Comparison of ENCODE assay signal across 8 cellular contexts in the genomic region with DNA sequence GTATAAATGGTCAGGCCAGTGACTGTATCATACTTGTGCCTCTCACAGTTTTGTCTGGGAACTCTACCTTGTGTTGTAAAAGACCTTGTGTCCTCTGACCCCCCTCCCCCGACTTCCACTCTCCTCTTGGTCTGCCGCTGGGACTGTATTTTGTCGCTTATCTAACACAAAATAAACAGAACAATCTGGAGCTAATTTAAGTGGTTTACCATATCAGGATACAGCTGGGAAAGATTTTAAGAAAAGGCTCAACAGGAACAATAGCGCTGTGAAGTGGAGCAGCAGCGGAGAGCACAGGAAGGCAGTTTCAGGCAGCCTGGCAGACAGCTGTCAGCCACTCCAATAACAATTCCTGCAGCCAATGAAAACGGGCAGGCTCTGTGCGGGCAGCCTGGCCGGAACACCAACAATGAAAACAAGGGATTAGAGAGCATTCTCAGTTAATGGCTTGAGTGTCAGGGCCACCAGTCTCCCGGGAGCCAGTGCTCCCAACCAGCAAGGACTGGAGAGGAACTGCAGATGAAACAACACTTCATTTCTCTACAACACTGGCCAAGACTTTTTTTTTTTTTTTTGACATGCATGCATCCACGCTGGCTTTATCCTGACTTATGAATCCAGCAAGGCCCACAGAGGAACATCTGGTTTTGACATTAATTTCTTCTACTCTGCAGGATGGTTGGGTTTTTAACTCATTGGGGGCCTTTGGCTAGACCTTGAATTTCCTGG.
DNase-seq lines count a peak whose midpoint lies in the region; ATAC-seq lines count a peak whose summit lies in the region.

No MANE protein-coding gene starts in this region.

- H3K27ac Mint-ChIP-seq in stimulated activated naive B cell treated with anti-CD40 and anti-IgM and Interleukin-4, amounts not matched to agents 10 μg/mL and 1 μg/mL and 100 μg/mL, for 72 hours, result peak overlapping the region; percentile 33

- H3K36me3 ChIP-seq in iPS-15b (ENCODE audit: control insufficient read depth, insufficient read depth, low read length), result no peaks in the 10 kb centered on the region

- no peaks in the 10 kb centered on the region for H3K9me3 Mint-ChIP-seq in stimulated activated naive B cell treated with anti-CD40 and anti-IgM and Interleukin-4, amounts not matched to agents 10 μg/mL and 1 μg/mL and 100 μg/mL, for 72 hours

- H3K36me3 Mint-ChIP-seq in stimulated activated naive B cell treated with anti-CD40 and anti-IgM and Interleukin-4, amounts not matched to agents 10 μg/mL and 1 μg/mL and 100 μg/mL, for 72 hours, result peaks cover 9 to 23% of the 10 kb centered on the region in 2 donors

- no peak overlapping the region for H3K9ac ChIP-seq in iPS-15b (ENCODE audit: low read depth, low read length)

- H3K9me3 ChIP-seq in iPS-15b (ENCODE audit: control insufficient read depth, insufficient read depth, low read length), result no peaks in the 10 kb centered on the region

- no peak for ATAC-seq in stimulated activated naive B cell treated with anti-CD40 and anti-IgM and Interleukin-4, amounts not matched to agents 10 μg/mL and 1 μg/mL and 100 μg/mL, for 72 hours (replicated peaks)
- ATAC-seq in GM21423 (IDR thresholded peaks at IDR 0.05; ENCODE audit: unreplicated experiment), result no peak
- ATAC-seq in HG02973 (IDR thresholded peaks at IDR 0.05; ENCODE audit: unreplicated experiment), result no peak
- ATAC-seq in HG02571 (IDR thresholded peaks at IDR 0.05; ENCODE audit: unreplicated experiment), result no peak

- no peaks in the 10 kb centered on the region for H3K27me3 ChIP-seq in iPS-15b (ENCODE audit: control insufficient read depth, insufficient read depth, low read length)

- H3K4me3 Mint-ChIP-seq in stimulated activated naive B cell treated with anti-CD40 and anti-IgM and Interleukin-4, amounts not matched to agents 10 μg/mL and 1 μg/mL and 100 μg/mL, for 72 hours, result peak overlapping the region; percentile 50 to 51

- H3K4me3 ChIP-seq in iPS-15b (ENCODE audit: low read depth, low read length), result peak overlapping the region; percentile 3

- H3K4me1 ChIP-seq in iPS-15b (ENCODE audit: control insufficient read depth, insufficient read depth, low read length), result peaks cover 8% of the 10 kb centered on the region

- no peaks in the 10 kb centered on the region for H3K27me3 Mint-ChIP-seq in stimulated activated naive B cell treated with anti-CD40 and anti-IgM and Interleukin-4, amounts not matched to agents 10 μg/mL and 1 μg/mL and 100 μg/mL, for 72 hours

- H3K27ac ChIP-seq in angular gyrus (ENCODE audit: low read depth, low read length), result peak overlapping the region; percentile 46

- peaks cover 43 to 71% of the 10 kb centered on the region in 2 donors for H3K4me1 Mint-ChIP-seq in stimulated activated naive B cell treated with anti-CD40 and anti-IgM and Interleukin-4, amounts not matched to agents 10 μg/mL and 1 μg/mL and 100 μg/mL, for 72 hours

- DNase-seq in Ammon's horn (ENCODE audit: low spot score), result peak; percentile 76
- DNase-seq in NCI-H1105 treated with DMSO at 0.1 percent for 48 hours (lab: John Stamatoyannopoulos, UW), result peak; percentile 82
- no peak for DNase-seq in stimulated activated naive B cell treated with anti-CD40 and anti-IgM and Interleukin-4, amounts not matched to agents 10 μg/mL and 1 μg/mL and 100 μg/mL, for 72 hours
